In genomic region chr15:63372018-63372705, GRCh38 we compare ENCODE assay signal across 8 cellular contexts. TPM values are rescaled to one million over a fixed set of nuclear protein-coding genes. Genes with fewer than 3 reads are reported as not detected.
DNase-seq lines count a peak whose midpoint lies in the region; ATAC-seq, FAIRE-seq and TF ChIP-seq lines count a peak whose summit lies in the region.

No MANE protein-coding gene starts in this region.

- no peaks in the 10 kb centered on the region for H3K9me3 ChIP-seq in A549
- H3K9me3 ChIP-seq in astrocyte (ENCODE audit: insufficient read depth, low read depth, low read length): no peaks in the 10 kb centered on the region
- H3K9me3 ChIP-seq in lung (ENCODE audit: control insufficient read depth in 2 of 2, insufficient read depth in 1 of 2, low read length in 1 of 2): no peaks in the 10 kb centered on the region
- H3K9me3 ChIP-seq in OCI-LY7 (ENCODE audit: low read length): no peaks in the 10 kb centered on the region

- POLR2A ChIA-PET in A549 (lab: Yijun Ruan, JAX) (interaction anchor here (0.6 to 2.5 kb wide), 8 partner anchors 9 to 228 kb away, joined by 3 to 28 read pairs (median 4); partner anchors contain the start of genes CA12 and USP3), OCI-LY7 (lab: Charles Lee) (interaction anchor here (1.5 kb wide), 1 partner anchor 59 kb away, joined by 3 read pairs; no protein-coding TSS in a partner anchor)

- H3K4me2 ChIP-seq in A549: peak overlapping the region; percentile 78
- H3K4me2 ChIP-seq in astrocyte (ENCODE audit: low read length): peak overlapping the region; percentile 76
- H3K4me2 ChIP-seq in OCI-LY7 (ENCODE audit: low read length): no peak overlapping the region

- H3K27ac Mint-ChIP-seq in astrocyte (ENCODE audit: unreplicated experiment) (peak overlapping the region; percentile 69), type B pancreatic cell (no peak overlapping the region)

- H3K27me3 ChIP-seq in astrocyte (ENCODE audit: insufficient read depth, low read length): no peaks in the 10 kb centered on the region
- H3K27me3 ChIP-seq in lung (ENCODE audit: control insufficient read depth, insufficient read depth): no peaks in the 10 kb centered on the region

- no peaks in the 10 kb centered on the region for H4K20me1 ChIP-seq in astrocyte (ENCODE audit: insufficient read depth, low read length)
- H4K20me1 ChIP-seq in OCI-LY7 (ENCODE audit: insufficient read depth, low read length): no peaks in the 10 kb centered on the region

- no peaks in the 10 kb centered on the region for H3K36me3 Mint-ChIP-seq in astrocyte (ENCODE audit: low read depth, unreplicated experiment)
- H3K36me3 Mint-ChIP-seq in type B pancreatic cell: no peaks in the 10 kb centered on the region

- H3K27ac ChIP-seq in A549 (peak overlapping the region; percentile 88 to 93), astrocyte (ENCODE audit: low read depth, low read length) (peak overlapping the region; percentile 78), lung (ENCODE audit: low read depth in 1 of 2, low read length in 1 of 2) (no peak overlapping the region), OCI-LY7 (ENCODE audit: low read depth, low read length, poor library complexity, severe bottlenecking) (no peak overlapping the region)

- no peaks in the 10 kb centered on the region for H3K9me2 ChIP-seq in OCI-LY7 (ENCODE audit: insufficient read depth, low read length)

- TF ChIP-seq RAD21 in A549 (conservative IDR thresholded peaks at IDR 0.05 in 1 of 2, IDR thresholded peaks at IDR 0.05 in 1 of 2): peak in 1 of 2 experiments; percentile 37; a peak in 1 of 5 replicates

- H3K9me3 Mint-ChIP-seq in astrocyte (ENCODE audit: unreplicated experiment) (no peaks in the 10 kb centered on the region), type B pancreatic cell (no peaks in the 10 kb centered on the region)

- ATAC-seq in A549 (peak; percentile 81 to 88), lung (ENCODE audit: insufficient read depth, low FRiP score) (peak; percentile 57)

- H3K36me3 ChIP-seq in astrocyte (ENCODE audit: insufficient read depth, low read length): peaks cover 2% of the 10 kb centered on the region
- H3K36me3 ChIP-seq in lung (ENCODE audit: control insufficient read depth in 2 of 2, insufficient read depth in 2 of 2, low read length in 2 of 2): no peaks in the 10 kb centered on the region
- H3K36me3 ChIP-seq in OCI-LY7 (ENCODE audit: insufficient read depth, low read length): no peaks in the 10 kb centered on the region

- no TSS peak for BruUV-seq in OCI-LY7 (replicated peaks; lab: Mats Ljungman, UMichigan)

- peak; percentile 41 to 60; a peak in 1 of 5 replicates for TF ChIP-seq EP300 in A549 (IDR thresholded peaks at IDR 0.05)

- 10% methylated on average over 11 of the region's 12 CpGs for WGBS in A549 (ENCODE audit: missing lambda C conversion rate)
- 83% methylated on average over 12 of the region's 12 CpGs for WGBS in lung, 2 donors

- H3K4me1 Mint-ChIP-seq in astrocyte (ENCODE audit: low read depth, unreplicated experiment): peaks cover 25% of the 10 kb centered on the region
- peaks cover 26% of the 10 kb centered on the region for H3K4me1 Mint-ChIP-seq in type B pancreatic cell (ENCODE audit: unreplicated experiment)

- peak; percentile 95 for DNase-seq in A549 (ENCODE audit: low read depth in 1 of 2, low spot score in 1 of 2)
- peak; percentile 96 for DNase-seq in HS-27A (ENCODE audit: low read depth)
- DNase-seq in astrocyte (ENCODE audit: low read depth): peak; percentile 96
- DNase-seq in lung (ENCODE audit: low spot score): no peak
- peak; percentile 94 for DNase-seq in urothelium cell line (ENCODE audit: low spot score)
- no peak for DNase-seq in type B pancreatic cell (ENCODE audit: extremely low spot score, unreplicated experiment)
- DNase-seq in mucosa of gallbladder (ENCODE audit: low spot score): no peak
- DNase-seq in OCI-LY7 (ENCODE audit: low spot score): no peak

- peaks cover 100% of the 10 kb centered on the region for H3K4me1 ChIP-seq in A549
- peaks cover 47% of the 10 kb centered on the region for H3K4me1 ChIP-seq in astrocyte (ENCODE audit: insufficient read depth, low read length)
- H3K4me1 ChIP-seq in lung (ENCODE audit: control insufficient read depth in 2 of 2, insufficient read depth in 2 of 2, low read length in 2 of 2): peaks cover 0 to 20% of the 10 kb centered on the region in 2 donors
- no peaks in the 10 kb centered on the region for H3K4me1 ChIP-seq in OCI-LY7 (ENCODE audit: insufficient read depth, low read length, poor library complexity, severe bottlenecking)

- peak; percentile 9; the same call in 1 of the 2 replicates for TF ChIP-seq POLR2A in A549 (IDR thresholded peaks at IDR 0.05; ENCODE audit: low read length)

- peaks cover 12% of the 10 kb centered on the region for H3K79me2 ChIP-seq in astrocyte (ENCODE audit: insufficient read depth, low read length)
- H3K79me2 ChIP-seq in OCI-LY7 (ENCODE audit: insufficient read depth, low read depth, low read length): no peaks in the 10 kb centered on the region

- FAIRE-seq in A549 (lab: Jason Lieb, UNC) (peak; percentile 86), astrocyte (lab: Jason Lieb, UNC) (no peak), urothelium cell line (lab: Jason Lieb, UNC) (peak; percentile 62)

- H2AFZ ChIP-seq in astrocyte (ENCODE audit: low read depth, low read length): peak overlapping the region; percentile 74
- no peak overlapping the region for H2AFZ ChIP-seq in OCI-LY7 (ENCODE audit: low read length)

- peak overlapping the region; percentile 22 for H3K4me3 ChIP-seq in A549
- H3K4me3 ChIP-seq in astrocyte (ENCODE audit: insufficient read depth, low read depth, low read length): peak overlapping the region; percentile 27
- H3K4me3 ChIP-seq in lung: no peak overlapping the region
- H3K4me3 ChIP-seq in OCI-LY7 (ENCODE audit: low read depth, low read length, poor library complexity, severe bottlenecking): no peak overlapping the region

- TF ChIP-seq CTCF in A549 (IDR thresholded peaks at IDR 0.05) (no peak), astrocyte (IDR thresholded peaks at IDR 0.05; ENCODE audit: insufficient read depth, low read depth, low read length) (no peak), lung (IDR thresholded peaks at IDR 0.05; ENCODE audit: control extremely low read depth, extremely low read depth) (no peak), type B pancreatic cell (conservative IDR thresholded peaks at IDR 0.05) (no peak), OCI-LY7 (conservative IDR thresholded peaks at IDR 0.05; ENCODE audit: low read length) (no peak)

- CTCF ChIA-PET in A549 (lab: Yijun Ruan, JAX) (interaction anchor here (0.6 to 2.3 kb wide), 16 partner anchors 9 to 227 kb away, joined by 3 to 16 read pairs (median 4); partner anchors contain the start of gene CA12), OCI-LY7 (lab: Charles Lee; ENCODE audit: unreplicated experiment) (interaction anchor here (0.5 kb wide), 1 partner anchor 1526 kb away, joined by 3 read pairs; no protein-coding TSS in a partner anchor)

- peak overlapping the region; percentile 4 for H3K4me3 Mint-ChIP-seq in astrocyte (ENCODE audit: unreplicated experiment)
- H3K4me3 Mint-ChIP-seq in type B pancreatic cell: no peak overlapping the region

- peaks cover 3% of the 10 kb centered on the region for H3K27me3 Mint-ChIP-seq in astrocyte (ENCODE audit: low read depth, unreplicated experiment)
- H3K27me3 Mint-ChIP-seq in type B pancreatic cell: peaks cover 20% of the 10 kb centered on the region

- H3K9ac ChIP-seq in astrocyte (ENCODE audit: low read length): peak overlapping the region; percentile 58

- intact Hi-C loops in OCI-LY7 (cut with micrococcal nuclease; ENCODE audit: unreplicated experiment): no loop called here

TF ChIP-seq in A549, 52 proteins besides CTCF, POLR2A, EP300 and RAD21 (continues in another document):
- TF ChIP-seq FOXS1 (CRISPR knock-in tag; IDR thresholded peaks at IDR 0.05) (no peak), RARB (CRISPR knock-in tag; IDR thresholded peaks at IDR 0.05) (no peak), ZC3H11A (IDR thresholded peaks at IDR 0.05) (no peak), HOXB5 (CRISPR knock-in tag; IDR thresholded peaks at IDR 0.05) (peak; percentile 46; the same call in 1 of the 2 replicates), RNF2 (IDR thresholded peaks at IDR 0.05; ENCODE audit: borderline replicate concordance, low read depth) (no peak), HOXB13 (CRISPR knock-in tag; IDR thresholded peaks at IDR 0.05; ENCODE audit: low read depth) (peak; percentile 75), FOSL2 (IDR thresholded peaks at IDR 0.05) (peak; percentile 93), FOSL2 (CRISPR knock-in tag; IDR thresholded peaks at IDR 0.05) (peak; percentile 96), RCOR1 (IDR thresholded peaks at IDR 0.05; ENCODE audit: low read depth, low read length) (no peak), E2F6 (IDR thresholded peaks at IDR 0.05; ENCODE audit: borderline replicate concordance, low read depth) (peak; percentile 71), BCL3 (IDR thresholded peaks at IDR 0.05) (0 out of 3 replicates have a peak, but pooled peaks have one; percentile 34), HOXA7 (CRISPR knock-in tag; IDR thresholded peaks at IDR 0.05) (peak; percentile 80; the same call in 1 of the 2 replicates)

RNA-seq across cellular contexts. Expression of gene CA12, which starts 9.5 kb away (rescaled TPM):
- polyA plus RNA-seq in A549 (2011; rRNA removed) (323 and 389 TPM in 2 replicates), A549 (2017; fragmentation: RNase III; extraction: RNeasy Plus Mini Kit Qiagen cat#74134 plus additional on column Dnase treatment) (122 to 129 TPM (median 126 TPM) in 3 replicates), lung (10 to 100 TPM in 1 of 2 donors, 1 to 10 TPM in 1; 3.1 to 46.8 TPM)
- polyA plus RNA-seq in A549 (2012; cell fraction: cytosol; rRNA removed): 126 and 167 TPM in 2 replicates
- polyA plus RNA-seq in A549 (2012; cell fraction: nucleus; rRNA removed): 155 and 181 TPM in 2 replicates
- 186 and 245 TPM in 2 replicates for polyA minus RNA-seq in A549 (2011; rRNA and poly(A)+ RNA removed)
- total RNA-seq in astrocyte (0.54 and 0.70 TPM in 2 replicates), lung (1 to 10 TPM; 2.2 to 8.5 TPM), type B pancreatic cell (ENCODE audit: low replicate concordance) (4.7 and 5.5 TPM in 2 replicates), mucosa of gallbladder (20.5 TPM), OCI-LY7 (2022) (not detected in 2 replicates)
- not detected in 2 replicates for total RNA-seq in OCI-LY7 (2014; rRNA removed; shearing (Covaris generic))

Comparison
In these comparisons a context has a peak if more than half of its experiments do, and no peak if none do; other contexts are left out.
1. DNase-seq: peak in A549 (2 of 2), HS-27A (single experiment), astrocyte (single experiment) and urothelium cell line (single experiment); none in lung (single experiment), type B pancreatic cell (single experiment), mucosa of gallbladder (single experiment) and OCI-LY7 (single experiment).
2. H3K27ac ChIP-seq: peak in A549 (2 of 2) and astrocyte (single experiment); none in lung (0 of 2) and OCI-LY7 (single experiment).
3. H3K4me3 ChIP-seq: peak in A549 (single experiment) and astrocyte (single experiment); none in lung (single experiment) and OCI-LY7 (single experiment).